1 cellular context compared by ENCODE assay signal in genomic region chr2:127101048-127101611, GRCh38.
TF ChIP-seq lines count a peak whose summit lies in the region.

No MANE protein-coding gene starts in this region.

TF ChIP-seq in HCT116, 20 proteins besides CTCF, POLR2A, EP300 and RAD21 (continued from another document):
- TF ChIP-seq, protein P1, sequence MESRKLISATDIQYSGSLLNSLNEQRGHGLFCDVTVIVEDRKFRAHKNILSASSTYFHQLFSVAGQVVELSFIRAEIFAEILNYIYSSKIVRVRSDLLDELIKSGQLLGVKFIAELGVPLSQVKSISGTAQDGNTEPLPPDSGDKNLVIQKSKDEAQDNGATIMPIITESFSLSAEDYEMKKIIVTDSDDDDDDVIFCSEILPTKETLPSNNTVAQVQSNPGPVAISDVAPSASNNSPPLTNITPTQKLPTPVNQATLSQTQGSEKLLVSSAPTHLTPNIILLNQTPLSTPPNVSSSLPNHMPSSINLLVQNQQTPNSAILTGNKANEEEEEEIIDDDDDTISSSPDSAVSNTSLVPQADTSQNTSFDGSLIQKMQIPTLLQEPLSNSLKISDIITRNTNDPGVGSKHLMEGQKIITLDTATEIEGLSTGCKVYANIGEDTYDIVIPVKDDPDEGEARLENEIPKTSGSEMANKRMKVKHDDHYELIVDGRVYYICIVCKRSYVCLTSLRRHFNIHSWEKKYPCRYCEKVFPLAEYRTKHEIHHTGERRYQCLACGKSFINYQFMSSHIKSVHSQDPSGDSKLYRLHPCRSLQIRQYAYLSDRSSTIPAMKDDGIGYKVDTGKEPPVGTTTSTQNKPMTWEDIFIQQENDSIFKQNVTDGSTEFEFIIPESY (IDR thresholded peaks at IDR 0.05; ENCODE audit: extremely low read depth, insufficient replicate concordance, low read length) = no peak
- TF ChIP-seq, protein P2, sequence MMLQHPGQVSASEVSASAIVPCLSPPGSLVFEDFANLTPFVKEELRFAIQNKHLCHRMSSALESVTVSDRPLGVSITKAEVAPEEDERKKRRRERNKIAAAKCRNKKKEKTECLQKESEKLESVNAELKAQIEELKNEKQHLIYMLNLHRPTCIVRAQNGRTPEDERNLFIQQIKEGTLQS (IDR thresholded peaks at IDR 0.05) = no peak
- no peak for TF ChIP-seq EGR1 (IDR thresholded peaks at IDR 0.05; ENCODE audit: low read depth)
- no peak for TF ChIP-seq FOSL1 (IDR thresholded peaks at IDR 0.05; ENCODE audit: low read depth)
- TF ChIP-seq CEBPB (IDR thresholded peaks at IDR 0.05; ENCODE audit: low read depth) = no peak
- TF ChIP-seq EZH2phosphoT487 (IDR thresholded peaks at IDR 0.05; ENCODE audit: borderline replicate concordance) = no peak
- TF ChIP-seq SIN3A (IDR thresholded peaks at IDR 0.05; ENCODE audit: low read depth) = no peak
- no peak for TF ChIP-seq CBX3 (IDR thresholded peaks at IDR 0.05; ENCODE audit: low read depth)
- no peak for TF ChIP-seq POLR2AphosphoS5 (IDR thresholded peaks at IDR 0.05; ENCODE audit: low read depth, low read length)
- TF ChIP-seq SP1 (IDR thresholded peaks at IDR 0.05; ENCODE audit: low read depth) = no peak
